In the genomic region with DNA sequence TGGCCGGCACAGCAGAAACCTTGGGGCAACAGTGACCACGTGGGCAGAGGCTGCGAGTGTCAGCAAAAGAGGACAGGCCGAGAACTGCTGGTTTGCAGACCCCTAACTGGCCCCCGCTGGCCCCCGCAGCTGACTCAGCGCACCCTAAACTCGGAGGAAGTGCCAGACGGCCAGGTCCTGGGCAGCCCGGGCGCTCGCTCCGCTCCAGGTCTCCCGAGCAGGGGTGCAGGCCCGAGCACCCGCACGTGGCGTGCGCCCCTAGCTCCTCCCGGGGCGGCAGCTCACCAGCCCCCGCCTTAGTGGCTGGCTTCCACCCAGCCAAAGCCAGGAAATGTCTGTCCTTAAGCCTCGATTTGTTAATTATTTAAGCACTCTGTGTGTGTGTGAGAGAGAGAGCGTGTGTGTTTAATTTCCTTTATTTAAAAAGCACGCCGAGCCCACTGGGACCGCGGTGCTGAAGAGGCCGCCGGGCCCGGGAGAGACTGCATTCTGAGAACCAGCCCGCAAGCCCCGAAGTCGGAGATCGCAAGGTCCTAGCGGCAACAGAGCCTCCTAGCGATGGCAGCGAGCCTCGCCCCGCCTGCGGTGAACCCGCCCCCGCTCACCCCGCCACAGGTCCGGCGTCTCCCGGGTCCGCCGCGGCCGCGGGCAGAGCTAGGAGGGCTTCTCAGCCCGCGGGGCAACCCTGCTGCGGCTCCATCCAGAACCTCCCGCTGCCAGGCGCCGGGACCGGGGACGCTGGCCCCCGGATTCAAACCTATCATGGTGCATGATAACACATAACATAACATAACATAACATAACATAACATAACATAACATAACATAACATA, we compare ENCODE assay signal across 8 cellular contexts. TPM values are rescaled to one million over a fixed set of nuclear protein-coding genes. Genes with fewer than 3 reads are reported as not detected.
DNase-seq lines count a peak whose midpoint lies in the region; ATAC-seq and TF ChIP-seq lines count a peak whose summit lies in the region.

No MANE protein-coding gene starts in this region.

- H3K27me3 ChIP-seq in A673 (replicated peaks; ENCODE audit: insufficient read depth, low read depth, low read length, poor library complexity): no peaks in the 10 kb centered on the region
- H3K27me3 ChIP-seq in mononuclear cell (ENCODE audit: insufficient read depth, low read length): no peaks in the 10 kb centered on the region

- no peaks in the 10 kb centered on the region for H3K36me3 ChIP-seq in A673 (ENCODE audit: insufficient read depth, low read length, poor library complexity, severe bottlenecking)

- POLR2A ChIA-PET in A673 (lab: Charles Lee; ENCODE audit: low non-redundant PET): no interaction called here

- peak; percentile 91 for ATAC-seq in GM18511 (IDR thresholded peaks at IDR 0.05; ENCODE audit: unreplicated experiment)
- ATAC-seq in HG03039 (IDR thresholded peaks at IDR 0.05; ENCODE audit: unreplicated experiment): peak; percentile 91

- TF ChIP-seq CTCF in A673 (conservative IDR thresholded peaks at IDR 0.05; ENCODE audit: low read depth, low read length) (peak; percentile 65), epithelial cell of esophagus (IDR thresholded peaks at IDR 0.05; ENCODE audit: insufficient read depth, low read depth, low read length, missing control alignments) (peak; percentile 58)

- intact Hi-C loops in A673 (cut with micrococcal nuclease; ENCODE audit: unreplicated experiment): loop anchor here (2.0 to 5.0 kb wide), 2 partner anchors 61 to 136 kb away; no protein-coding TSS in a partner anchor

- TSS peak; percentile 71 for BruUV-seq in A673 (replicated peaks; lab: Mats Ljungman, UMichigan)

- CTCF ChIA-PET in A673 (lab: Charles Lee): interaction anchor here (1.3 kb wide), 1 partner anchor 82 kb away, joined by 3 read pairs; no protein-coding TSS in a partner anchor

- DNase-seq in A673 (ENCODE audit: low spot score): peak; percentile 86
- DNase-seq in NCI-H69 (lab: John Stamatoyannopoulos, UW): peak; percentile 78
- DNase-seq in activated CD8-positive, alpha-beta memory T cell treated with anti-CD3 and anti-CD28 coated beads, Interleukin-2, amount 50 U/mL, for 48 hours: peak; percentile 84
- DNase-seq in epithelial cell of esophagus (ENCODE audit: low read depth): peak; percentile 69
- DNase-seq in stimulated activated CD8-positive, alpha-beta memory T cell treated with anti-CD3 and anti-CD28 coated beads, Interleukin-2, amount 100 ng/mL, for 1 hour (ENCODE audit: low read depth in 2 of 2): peak; percentile 28 to 40

- peaks cover 43% of the 10 kb centered on the region for H3K4me1 ChIP-seq in A673 (ENCODE audit: insufficient read depth, low read length, poor library complexity, severe bottlenecking)
- peaks cover 46% of the 10 kb centered on the region for H3K4me1 ChIP-seq in mononuclear cell (ENCODE audit: insufficient read depth, low read length)

- H3K27ac ChIP-seq in A673 (ENCODE audit: low read depth, low read length, poor library complexity, severe bottlenecking): peak overlapping the region; percentile 88

- no peaks in the 10 kb centered on the region for H3K9me3 ChIP-seq in A673 (ENCODE audit: low read depth, low read length, poor library complexity, severe bottlenecking)
- H3K9me3 ChIP-seq in mononuclear cell (ENCODE audit: low read depth, low read length): no peaks in the 10 kb centered on the region

- H3K4me3 ChIP-seq in A673 (ENCODE audit: low read depth, low read length, poor library complexity, severe bottlenecking) (peak overlapping the region; percentile 20), epithelial cell of esophagus (ENCODE audit: low read length) (peak overlapping the region; percentile 55), mononuclear cell (ENCODE audit: low read length) (peak overlapping the region; percentile 39)

RNA-seq across cellular contexts. Expression of a gene that starts 45.9 kb away (rescaled TPM):
- total RNA-seq in A673 (2021): 20.6 and 21.9 TPM in 2 replicates
- 53.4 TPM for total RNA-seq in mononuclear cell

Comparison
In these comparisons a context has a peak if more than half of its experiments do, and no peak if none do; other contexts are left out.
1. Peak in every context shown above with its lines: DNase-seq, ATAC-seq, H3K4me3 ChIP-seq and H3K27ac ChIP-seq.
2. DNase-seq: peak in every context shown above with its lines; median percentile 86 in A673; 84 in activated CD8-positive, alpha-beta memory T cell treated with anti-CD3 and anti-CD28 coated beads, Interleukin-2, amount 50 U/mL, for 48 hours; 78 in NCI-H69; 69 in epithelial cell of esophagus; 34 in stimulated activated CD8-positive, alpha-beta memory T cell treated with anti-CD3 and anti-CD28 coated beads, Interleukin-2, amount 100 ng/mL, for 1 hour.